In the genomic region with DNA sequence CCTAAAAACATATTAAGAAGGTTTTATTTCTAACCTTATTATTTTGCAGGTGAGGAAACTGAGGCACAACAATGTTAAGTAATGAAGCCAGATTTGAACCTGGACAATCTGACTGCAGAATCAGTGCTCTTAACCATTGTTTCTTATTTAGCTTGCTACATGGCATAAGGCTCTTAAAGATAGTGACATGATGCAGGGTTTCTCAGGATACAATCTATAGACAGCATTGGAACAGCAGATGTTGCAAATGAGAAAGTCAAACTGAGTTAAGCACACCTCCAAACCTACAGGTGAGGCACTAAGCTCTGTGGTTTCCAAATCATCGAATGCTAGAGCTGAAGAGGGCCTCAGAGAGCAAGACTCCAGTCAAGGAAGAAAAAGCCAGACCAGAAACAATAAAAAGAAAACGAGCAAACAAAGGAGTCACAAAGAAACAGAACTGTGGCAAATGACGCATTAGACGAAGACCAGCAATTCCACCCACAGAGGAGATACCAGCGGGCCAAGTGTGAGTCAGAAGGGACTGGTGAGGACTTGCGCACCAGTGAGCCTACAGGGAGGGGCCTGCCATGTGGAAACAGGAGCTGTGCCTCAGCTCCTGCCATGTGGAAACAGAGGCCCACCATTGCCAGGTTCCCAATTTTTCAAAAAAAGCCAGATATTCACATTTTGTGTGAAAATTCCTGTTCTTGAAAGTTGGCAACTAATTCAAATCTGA, we compare ENCODE assay signal across 8 cellular contexts. TPM values are rescaled to one million over a fixed set of nuclear protein-coding genes. Genes with fewer than 3 reads are reported as not detected.
DNase-seq lines count a peak whose midpoint lies in the region; ATAC-seq and TF ChIP-seq lines count a peak whose summit lies in the region.

No MANE protein-coding gene starts in this region.

- TF ChIP-seq CTCF in CD4-positive, alpha-beta T cell (IDR thresholded peaks at IDR 0.05), result no peak

- H3K9me3 ChIP-seq in CD4-positive, alpha-beta T cell (ENCODE audit: control insufficient read depth, low read length), result no peaks in the 10 kb centered on the region

- no peaks in the 10 kb centered on the region for H3K36me3 Mint-ChIP-seq in CD4-positive, alpha-beta T cell (ENCODE audit: low read depth)

- POLR2A ChIA-PET in CD4-positive, alpha-beta T cell (lab: Charles Lee), result interaction anchor here (0.9 to 1.4 kb wide), 6 partner anchors 12 to 504 kb away, joined by 3 to 6 read pairs (median 4); partner anchors contain the start of gene TTF2

- H3K4me3 Mint-ChIP-seq in CD4-positive, alpha-beta T cell, result peak overlapping the region; percentile 0

- CTCF ChIA-PET in CD4-positive, alpha-beta T cell (lab: Charles Lee), result interaction anchor here (0.6 to 2.1 kb wide), 14 partner anchors 9 to 418 kb away, joined by 3 to 18 read pairs (median 4); partner anchors contain the start of gene CD58

- no peaks in the 10 kb centered on the region for H3K9me3 Mint-ChIP-seq in CD4-positive, alpha-beta T cell

- no peak overlapping the region for H3K27ac ChIP-seq in CD4-positive, alpha-beta T cell (ENCODE audit: low read depth, low read length)

- peak overlapping the region; percentile 43 for H3K27ac Mint-ChIP-seq in CD4-positive, alpha-beta T cell

- no peaks in the 10 kb centered on the region for H3K27me3 Mint-ChIP-seq in CD4-positive, alpha-beta T cell

- peaks cover 64% of the 10 kb centered on the region for H3K4me1 Mint-ChIP-seq in CD4-positive, alpha-beta T cell (ENCODE audit: low read depth)

- peak; percentile 28 to 65 (median 48) for DNase-seq in CD4-positive, alpha-beta T cell
- DNase-seq in HUDEP-2 (lab: John Stamatoyannopoulos, UW; ENCODE audit: unreplicated experiment in 76 of 76), result peak in 69 of 76 experiments; percentile 7 to 85 (median 57)
- peak; percentile 77 for DNase-seq in activated CD8-positive, alpha-beta memory T cell treated with anti-CD3 and anti-CD28 coated beads for 24 hours
- peak; percentile 23 for DNase-seq in fibroblast of the conjunctiva (ENCODE audit: low read depth)
- DNase-seq in stimulated activated CD4-positive, alpha-beta T cell treated with anti-CD3 and anti-CD28 coated beads, Interleukin-2, amount 100 ng/mL, for 48 hours, result peak; percentile 54 to 61
- DNase-seq in UCSD-AML1 (lab: John Stamatoyannopoulos, UW; ENCODE audit: unreplicated experiment), result no peak
- no peak for DNase-seq in cortex of kidney (lab: John Stamatoyannopoulos, UW)

- ATAC-seq in CD4-positive, alpha-beta T cell (ENCODE audit: poor library complexity), result peak; percentile 91
- ATAC-seq in GM21423 (IDR thresholded peaks at IDR 0.05; ENCODE audit: unreplicated experiment), result peak; percentile 59

- intact Hi-C loops in CD4-positive, alpha-beta T cell (cut with DNase I, micrococcal nuclease), result loop anchor here in 1 of 2 experiments (5.0 kb wide), 1 partner anchor 54 kb away; no protein-coding TSS in a partner anchor

- no peaks in the 10 kb centered on the region for H3K27me3 ChIP-seq in CD4-positive, alpha-beta T cell (ENCODE audit: control insufficient read depth, insufficient read depth, low read length)

RNA-seq across cellular contexts. Expression of gene CD58, which starts 14.4 kb away (rescaled TPM):
- total RNA-seq in CD4-positive, alpha-beta T cell, result 1 to 10 TPM; 4.2 to 5.7 TPM

Comparison
In these comparisons a context has a peak if more than half of its experiments do, and no peak if none do; other contexts are left out.
1. DNase-seq: peak in CD4-positive, alpha-beta T cell (10 of 10), HUDEP-2 (69 of 76), activated CD8-positive, alpha-beta memory T cell treated with anti-CD3 and anti-CD28 coated beads for 24 hours (single experiment), fibroblast of the conjunctiva (single experiment) and stimulated activated CD4-positive, alpha-beta T cell treated with anti-CD3 and anti-CD28 coated beads, Interleukin-2, amount 100 ng/mL, for 48 hours (2 of 2); none in UCSD-AML1 (single experiment) and cortex of kidney (single experiment).